In genomic region chr1:167510880-167511279, GRCh38 we compare ENCODE assay signal across 1 cellular context.
TF ChIP-seq lines count a peak whose summit lies in the region.

No MANE protein-coding gene starts in this region.

TF ChIP-seq in HepG2, 621 proteins besides CTCF, POLR2A, EP300 and RAD21:
- TF ChIP-seq BRCA1 (CRISPR knock-in tag; IDR thresholded peaks at IDR 0.05), result no peak
- 0 out of 2 replicates have a peak, but pooled peaks have one; percentile 14 for TF ChIP-seq CREB1 (IDR thresholded peaks at IDR 0.05)
- no peak for TF ChIP-seq CREB1 (CRISPR knock-in tag; IDR thresholded peaks at IDR 0.05)
- TF ChIP-seq, protein P1, sequence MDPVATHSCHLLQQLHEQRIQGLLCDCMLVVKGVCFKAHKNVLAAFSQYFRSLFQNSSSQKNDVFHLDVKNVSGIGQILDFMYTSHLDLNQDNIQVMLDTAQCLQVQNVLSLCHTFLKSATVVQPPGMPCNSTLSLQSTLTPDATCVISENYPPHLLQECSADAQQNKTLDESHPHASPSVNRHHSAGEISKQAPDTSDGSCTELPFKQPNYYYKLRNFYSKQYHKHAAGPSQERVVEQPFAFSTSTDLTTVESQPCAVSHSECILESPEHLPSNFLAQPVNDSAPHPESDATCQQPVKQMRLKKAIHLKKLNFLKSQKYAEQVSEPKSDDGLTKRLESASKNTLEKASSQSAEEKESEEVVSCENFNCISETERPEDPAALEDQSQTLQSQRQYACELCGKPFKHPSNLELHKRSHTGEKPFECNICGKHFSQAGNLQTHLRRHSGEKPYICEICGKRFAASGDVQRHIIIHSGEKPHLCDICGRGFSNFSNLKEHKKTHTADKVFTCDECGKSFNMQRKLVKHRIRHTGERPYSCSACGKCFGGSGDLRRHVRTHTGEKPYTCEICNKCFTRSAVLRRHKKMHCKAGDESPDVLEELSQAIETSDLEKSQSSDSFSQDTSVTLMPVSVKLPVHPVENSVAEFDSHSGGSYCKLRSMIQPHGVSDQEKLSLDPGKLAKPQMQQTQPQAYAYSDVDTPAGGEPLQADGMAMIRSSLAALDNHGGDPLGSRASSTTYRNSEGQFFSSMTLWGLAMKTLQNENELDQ (CRISPR knock-in tag; IDR thresholded peaks at IDR 0.05; ENCODE audit: borderline replicate concordance), result no peak
- TF ChIP-seq FOXK1 (CRISPR knock-in tag; IDR thresholded peaks at IDR 0.05; ENCODE audit: borderline replicate concordance, low read depth), result no peak
- TF ChIP-seq, protein P2, sequence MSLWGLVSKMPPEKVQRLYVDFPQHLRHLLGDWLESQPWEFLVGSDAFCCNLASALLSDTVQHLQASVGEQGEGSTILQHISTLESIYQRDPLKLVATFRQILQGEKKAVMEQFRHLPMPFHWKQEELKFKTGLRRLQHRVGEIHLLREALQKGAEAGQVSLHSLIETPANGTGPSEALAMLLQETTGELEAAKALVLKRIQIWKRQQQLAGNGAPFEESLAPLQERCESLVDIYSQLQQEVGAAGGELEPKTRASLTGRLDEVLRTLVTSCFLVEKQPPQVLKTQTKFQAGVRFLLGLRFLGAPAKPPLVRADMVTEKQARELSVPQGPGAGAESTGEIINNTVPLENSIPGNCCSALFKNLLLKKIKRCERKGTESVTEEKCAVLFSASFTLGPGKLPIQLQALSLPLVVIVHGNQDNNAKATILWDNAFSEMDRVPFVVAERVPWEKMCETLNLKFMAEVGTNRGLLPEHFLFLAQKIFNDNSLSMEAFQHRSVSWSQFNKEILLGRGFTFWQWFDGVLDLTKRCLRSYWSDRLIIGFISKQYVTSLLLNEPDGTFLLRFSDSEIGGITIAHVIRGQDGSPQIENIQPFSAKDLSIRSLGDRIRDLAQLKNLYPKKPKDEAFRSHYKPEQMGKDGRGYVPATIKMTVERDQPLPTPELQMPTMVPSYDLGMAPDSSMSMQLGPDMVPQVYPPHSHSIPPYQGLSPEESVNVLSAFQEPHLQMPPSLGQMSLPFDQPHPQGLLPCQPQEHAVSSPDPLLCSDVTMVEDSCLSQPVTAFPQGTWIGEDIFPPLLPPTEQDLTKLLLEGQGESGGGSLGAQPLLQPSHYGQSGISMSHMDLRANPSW (CRISPR knock-in tag; IDR thresholded peaks at IDR 0.05; ENCODE audit: borderline replicate concordance), result no peak
- no peak for TF ChIP-seq SMYD3 (CRISPR knock-in tag; IDR thresholded peaks at IDR 0.05)
